8 cellular contexts compared by ENCODE assay signal in the genomic region with DNA sequence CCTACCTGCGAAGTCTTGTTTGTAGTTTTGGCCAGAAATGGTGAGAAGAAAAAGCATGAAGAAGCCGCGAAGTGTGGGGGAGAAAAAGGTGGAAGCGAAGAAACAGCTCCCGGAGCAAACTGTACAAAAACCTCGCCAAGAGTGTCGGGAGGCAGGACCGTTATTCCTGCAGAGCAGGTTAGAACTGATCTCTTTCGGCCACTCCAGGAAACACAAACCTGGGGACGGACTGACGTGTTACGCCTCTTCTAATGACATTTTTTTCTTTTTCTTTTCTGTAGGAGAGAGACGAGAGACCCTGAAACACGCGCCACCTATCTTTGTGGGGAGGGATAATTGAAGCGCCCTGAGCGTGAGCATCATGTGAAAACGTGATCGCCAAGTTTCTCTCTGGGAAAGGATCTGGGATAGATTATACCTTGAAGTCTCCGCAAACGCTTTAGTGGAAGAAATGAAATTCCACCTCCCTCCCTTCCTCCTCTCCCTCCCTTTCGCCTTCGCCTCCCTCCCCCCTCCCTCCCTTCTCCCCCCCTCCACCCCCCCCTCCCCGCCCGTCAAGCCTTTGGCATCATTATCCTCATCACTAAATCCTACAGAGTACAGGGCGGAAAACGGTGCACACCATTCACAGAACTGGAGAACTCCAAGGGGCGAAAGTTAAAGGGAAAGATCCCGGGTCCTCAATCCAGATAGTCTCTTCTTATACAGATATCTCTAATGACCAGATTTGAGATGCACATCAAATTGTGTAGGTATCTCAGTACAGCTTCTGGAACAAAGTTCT. TPM values are rescaled to one million over a fixed set of nuclear protein-coding genes. Genes with fewer than 3 reads are reported as not detected.
DNase-seq lines count a peak whose midpoint lies in the region; ATAC-seq, FAIRE-seq and TF ChIP-seq lines count a peak whose summit lies in the region.

A gene (minus strand): TSS at position 186 of the 784 bp plus-strand sequence. CDS start 2,769 bp downstream, outside the sequence.

- DNase-seq in AML-193 (lab: John Stamatoyannopoulos, UW) (peak; percentile 86 to 88), H54 (ENCODE audit: insufficient read length, low spot score) (no peak), RPMI7951 (ENCODE audit: low read depth) (peak; percentile 91), cerebellum (ENCODE audit: low spot score) (no peak), kidney tubule cell (ENCODE audit: low spot score) (peak; percentile 67)
- peak; percentile 45 for DNase-seq in stimulated activated CD8-positive, alpha-beta memory T cell treated with anti-CD3 and anti-CD28 coated beads, Interleukin-4, amount 100 ng/mL, for 48 hours

- no peak for ATAC-seq in HG03196 (IDR thresholded peaks at IDR 0.05; ENCODE audit: unreplicated experiment)
- no peak for ATAC-seq in GM19351 (IDR thresholded peaks at IDR 0.05; ENCODE audit: unreplicated experiment)

- FAIRE-seq in H54 (lab: Jason Lieb, UNC), result peak; percentile 11

- peak; percentile 34; the same call in 1 of the 2 replicates for TF ChIP-seq POLR2A in H54 (IDR thresholded peaks at IDR 0.05; ENCODE audit: low read depth, low read length)

RNA-seq across cellular contexts. Expression of the gene that starts here (rescaled TPM):
- 24.0 and 32.3 TPM in 2 replicates for total RNA-seq in RPMI7951 (2014; rRNA removed; shearing (Covaris generic))
- total RNA-seq in cerebellum, result 107 TPM

Comparison
In these comparisons a context has a peak if more than half of its experiments do, and no peak if none do; other contexts are left out.
1. DNase-seq: peak in AML-193 (2 of 2), RPMI7951 (single experiment), kidney tubule cell (single experiment) and stimulated activated CD8-positive, alpha-beta memory T cell treated with anti-CD3 and anti-CD28 coated beads, Interleukin-4, amount 100 ng/mL, for 48 hours (single experiment); none in H54 (single experiment) and cerebellum (single experiment).